Comparison of ENCODE assay signal across 1 cellular context in genomic region chr12:50074936-50075807, GRCh38.
TF ChIP-seq lines count a peak whose summit lies in the region.

No MANE protein-coding gene starts in this region.

TF ChIP-seq in HepG2, 621 proteins besides CTCF, POLR2A, EP300 and RAD21 (continued from another document and continues in another):
- TF ChIP-seq HNF1A (IDR thresholded peaks at IDR 0.05; ENCODE audit: low read depth) (no peak), HNF1A (CRISPR knock-in tag; IDR thresholded peaks at IDR 0.05; ENCODE audit: borderline replicate concordance) (no peak), ZNF550 (CRISPR knock-in tag; IDR thresholded peaks at IDR 0.05; ENCODE audit: borderline replicate concordance) (no peak), POGZ (CRISPR knock-in tag; IDR thresholded peaks at IDR 0.05) (no peak), ZNF382 (CRISPR knock-in tag; IDR thresholded peaks at IDR 0.05; ENCODE audit: borderline replicate concordance) (no peak), ZNF460 (CRISPR knock-in tag; IDR thresholded peaks at IDR 0.05; ENCODE audit: borderline replicate concordance) (no peak), XBP1 (CRISPR knock-in tag; IDR thresholded peaks at IDR 0.05) (no peak), ZNF816 (CRISPR knock-in tag; IDR thresholded peaks at IDR 0.05; ENCODE audit: borderline replicate concordance) (no peak), ZNF331 (CRISPR knock-in tag; IDR thresholded peaks at IDR 0.05) (peak; percentile 69), RELA (CRISPR knock-in tag; IDR thresholded peaks at IDR 0.05) (no peak), NFKB2 (CRISPR knock-in tag; IDR thresholded peaks at IDR 0.05; ENCODE audit: borderline replicate concordance) (0 out of 2 replicates have a peak, but pooled peaks have one; percentile 51), U2AF1 (optimal IDR thresholded peaks at IDR 0.05; ENCODE audit: low read depth, low read length) (no peak), ARNT (IDR thresholded peaks at IDR 0.05) (no peak), ZNF598 (CRISPR knock-in tag; IDR thresholded peaks at IDR 0.05; ENCODE audit: borderline replicate concordance) (no peak), SRSF4 (IDR thresholded peaks at IDR 0.05; ENCODE audit: low read depth, low read length, poor library complexity, severe bottlenecking) (no peak), ZBTB8A (CRISPR knock-in tag; IDR thresholded peaks at IDR 0.05; ENCODE audit: borderline replicate concordance, low read depth) (no peak), ELF4 (CRISPR knock-in tag; IDR thresholded peaks at IDR 0.05; ENCODE audit: borderline replicate concordance) (no peak), HIC2 (CRISPR knock-in tag; IDR thresholded peaks at IDR 0.05; ENCODE audit: low read depth) (no peak), ARNTL (CRISPR knock-in tag; IDR thresholded peaks at IDR 0.05) (no peak), ZSCAN12 (CRISPR knock-in tag; IDR thresholded peaks at IDR 0.05) (no peak), DPF2 (CRISPR knock-in tag; IDR thresholded peaks at IDR 0.05; ENCODE audit: borderline replicate concordance, low read depth) (no peak), NCOA5 (CRISPR knock-in tag; IDR thresholded peaks at IDR 0.05) (no peak), BRCA1 (CRISPR knock-in tag; IDR thresholded peaks at IDR 0.05) (no peak), U2AF2 (IDR thresholded peaks at IDR 0.05; ENCODE audit: low read depth, low read length) (no peak), YEATS2 (CRISPR knock-in tag; IDR thresholded peaks at IDR 0.05; ENCODE audit: borderline replicate concordance) (no peak), ZHX1 (CRISPR knock-in tag; IDR thresholded peaks at IDR 0.05; ENCODE audit: low read depth) (peak; percentile 55; the same call in 1 of the 2 replicates), GPN1 (CRISPR knock-in tag; IDR thresholded peaks at IDR 0.05; ENCODE audit: borderline replicate concordance) (no peak), ZNF576 (CRISPR knock-in tag; IDR thresholded peaks at IDR 0.05) (no peak), MYNN (CRISPR knock-in tag; IDR thresholded peaks at IDR 0.05; ENCODE audit: low read depth) (no peak), THRA (CRISPR knock-in tag; IDR thresholded peaks at IDR 0.05; ENCODE audit: borderline replicate concordance) (0 out of 2 replicates have a peak, but pooled peaks have one; percentile 10), ZNF574 (CRISPR knock-in tag; IDR thresholded peaks at IDR 0.05) (peak; percentile 92), ZBTB34 (CRISPR knock-in tag; IDR thresholded peaks at IDR 0.05) (0 out of 2 replicates have a peak, but pooled peaks have one; percentile 51), ZNF17 (CRISPR knock-in tag; IDR thresholded peaks at IDR 0.05) (no peak), HOXA7 (CRISPR knock-in tag; IDR thresholded peaks at IDR 0.05) (no peak), ZBTB39 (CRISPR knock-in tag; IDR thresholded peaks at IDR 0.05) (no peak), NR2F1 (CRISPR knock-in tag; IDR thresholded peaks at IDR 0.05) (peak; percentile 74 to 76), ZNF512 (CRISPR knock-in tag; IDR thresholded peaks at IDR 0.05) (no peak), REXO4 (CRISPR knock-in tag; IDR thresholded peaks at IDR 0.05; ENCODE audit: borderline replicate concordance) (no peak), FOXK1 (CRISPR knock-in tag; IDR thresholded peaks at IDR 0.05; ENCODE audit: borderline replicate concordance, low read depth) (no peak), ARHGAP35 (CRISPR knock-in tag; IDR thresholded peaks at IDR 0.05; ENCODE audit: borderline replicate concordance) (no peak), ZNF770 (CRISPR knock-in tag; IDR thresholded peaks at IDR 0.05) (peak; percentile 78), ZNF251 (CRISPR knock-in tag; IDR thresholded peaks at IDR 0.05) (no peak)
